ENCODE assay signal across 8 cellular contexts in genomic region chr17:59311051-59311468, GRCh38. TPM values are rescaled to one million over a fixed set of nuclear protein-coding genes. Genes with fewer than 3 reads are reported as not detected.
A peak's percentile ranks its signal among the peaks of the same experiment; 100 is the strongest.
DNase-seq lines count a peak whose midpoint lies in the region; ATAC-seq and TF ChIP-seq lines count a peak whose summit lies in the region.

No MANE protein-coding gene starts in this region.

- H3K36me3 ChIP-seq in upper lobe of right lung: no peaks in the 10 kb centered on the region

- peaks cover 7% of the 10 kb centered on the region for H3K4me1 ChIP-seq in upper lobe of right lung

- H3K4me1 Mint-ChIP-seq in endothelial cell (ENCODE audit: unreplicated experiment) (no peaks in the 10 kb centered on the region), mesothelial cell of epicardium (no peaks in the 10 kb centered on the region)

- H3K9me3 ChIP-seq in upper lobe of right lung: no peaks in the 10 kb centered on the region

- H3K9me3 Mint-ChIP-seq in endothelial cell (ENCODE audit: unreplicated experiment) (no peaks in the 10 kb centered on the region), mesothelial cell of epicardium (no peaks in the 10 kb centered on the region)

- H3K27ac ChIP-seq in upper lobe of right lung: no peak overlapping the region

- no peaks in the 10 kb centered on the region for H3K27me3 Mint-ChIP-seq in endothelial cell (ENCODE audit: unreplicated experiment)
- H3K27me3 Mint-ChIP-seq in mesothelial cell of epicardium (ENCODE audit: low read depth): no peaks in the 10 kb centered on the region

- intact Hi-C loops in upper lobe of right lung (cut with DNase I): loop anchor here (5.0 kb wide), 1 partner anchor 131 kb away; no protein-coding TSS in a partner anchor

- peak; percentile 62 for ATAC-seq in HG03135 (IDR thresholded peaks at IDR 0.05; ENCODE audit: unreplicated experiment)
- peak; percentile 98 for ATAC-seq in upper lobe of right lung
- no peak for ATAC-seq in HG03139 (IDR thresholded peaks at IDR 0.05; ENCODE audit: unreplicated experiment)

- TF ChIP-seq CTCF in WI38 (IDR thresholded peaks at IDR 0.05; ENCODE audit: low read depth, low read length): peak; percentile 63
- TF ChIP-seq CTCF in endothelial cell (IDR thresholded peaks at IDR 0.05; ENCODE audit: unreplicated experiment): peak; percentile 67
- TF ChIP-seq CTCF in mesothelial cell of epicardium (IDR thresholded peaks at IDR 0.05; ENCODE audit: unreplicated experiment): peak; percentile 57
- peak; percentile 87 for TF ChIP-seq CTCF in upper lobe of right lung (IDR thresholded peaks at IDR 0.05)

- H3K27me3 ChIP-seq in upper lobe of right lung: no peaks in the 10 kb centered on the region

- H3K27ac Mint-ChIP-seq in endothelial cell (ENCODE audit: unreplicated experiment) (no peak overlapping the region), mesothelial cell of epicardium (no peak overlapping the region)

- DNase-seq in GM03348 (ENCODE audit: low spot score) (peak; percentile 82), NCI-H345 (lab: John Stamatoyannopoulos, UW) (peak; percentile 72), endothelial cell (ENCODE audit: low spot score) (peak; percentile 43), mesothelial cell of epicardium (ENCODE audit: low spot score in 2 of 2, unreplicated experiment in 2 of 2) (no peak), upper lobe of right lung (no peak)

- H3K4me3 Mint-ChIP-seq in endothelial cell (ENCODE audit: unreplicated experiment) (no peak overlapping the region), mesothelial cell of epicardium (no peak overlapping the region)

- no peak overlapping the region for H3K4me3 ChIP-seq in WI38 (ENCODE audit: low read depth, low read length)
- H3K4me3 ChIP-seq in upper lobe of right lung: no peak overlapping the region

- H3K36me3 Mint-ChIP-seq in endothelial cell (ENCODE audit: low read depth, unreplicated experiment): no peaks in the 10 kb centered on the region
- no peaks in the 10 kb centered on the region for H3K36me3 Mint-ChIP-seq in mesothelial cell of epicardium

RNA-seq across cellular contexts. Expression of gene YPEL2, which starts 20.4 kb away (rescaled TPM):
- total RNA-seq in endothelial cell (ENCODE audit: unreplicated experiment) (16.7 TPM), mesothelial cell of epicardium (7.5 to 9.9 TPM (median 8.7 TPM) in 3 replicates), upper lobe of right lung (19.6 TPM)

Comparison
In these comparisons a context has a peak if more than half of its experiments do, and no peak if none do; other contexts are left out.
1. DNase-seq: peak in GM03348 (single experiment), NCI-H345 (single experiment) and endothelial cell (single experiment); none in mesothelial cell of epicardium (0 of 2) and upper lobe of right lung (single experiment).
2. Peak in every context shown above with its lines, with median percentiles within 50 percentile points of each other: CTCF ChIP-seq.